Comparison of ENCODE assay signal across 29 cellular contexts in the genomic region with DNA sequence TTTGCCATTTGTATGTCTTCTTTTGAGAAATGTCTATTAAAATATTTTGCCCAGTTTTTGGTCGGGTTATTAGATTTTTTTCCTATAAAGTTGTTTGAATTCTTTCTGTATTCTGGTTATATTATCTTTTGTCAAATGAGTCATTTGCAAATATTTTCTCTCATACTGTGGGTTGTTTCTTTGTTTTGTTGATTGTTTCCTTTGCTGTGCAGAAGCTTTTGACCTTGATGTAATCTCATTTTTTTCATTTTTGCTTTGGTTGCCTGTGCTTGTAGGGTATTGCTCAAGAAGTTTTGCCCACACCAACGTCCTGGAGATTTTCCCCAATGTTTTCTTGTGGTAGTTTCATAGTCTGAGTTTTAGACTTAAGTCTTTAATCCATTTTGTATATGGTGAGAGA.
"Had no signal": no experiment of that assay in that cellular context is flagged by ENCODE, and none has a peak within 500 bp of the region (broad histone marks: within the 10 kb centered on the region; RNA-seq: fewer than 3 reads in every experiment).

No MANE protein-coding gene starts in this region.

- H3K4me3 Mint-ChIP-seq: dendritic cell treated with granulocyte-macrophage colony-stimulating factor and Interleukin-4, amounts not matched to agents 40 ng/mL and 50 ng/mL, for 4 days; effector memory CD8-positive, alpha-beta T cell; endodermal cell had no signal

- H3K27me3 ChIP-seq: colonic mucosa, dorsolateral prefrontal cortex, esophagus muscularis mucosa, esophagus squamous epithelium, foreskin keratinocyte, gastrocnemius medialis, gastroesophageal sphincter, heart left ventricle, heart right ventricle had no signal

- H3K9me3 ChIP-seq: colonic mucosa, esophagus squamous epithelium, gastrocnemius medialis, gastroesophageal sphincter had no signal

- ATAC-seq: effector memory CD8-positive, alpha-beta T cell; esophagus mucosa; foreskin keratinocyte; gastrocnemius medialis; gastroesophageal sphincter; heart left ventricle; heart right ventricle had no signal

- H3K36me3 ChIP-seq: colonic mucosa, esophagus muscularis mucosa, esophagus squamous epithelium, gastrocnemius medialis, gastroesophageal sphincter, heart left ventricle, heart right ventricle had no signal

- DNase-seq: colonic mucosa; cortex of kidney; dermis blood vessel endothelial cell; dorsolateral prefrontal cortex; effector CD4-positive, alpha-beta T cell; effector CD8-positive, alpha-beta T cell; effector memory CD4-positive, alpha-beta T cell; effector memory CD8-positive, alpha-beta T cell; endodermal cell; erythroblast; esophagus squamous epithelium; foreskin fibroblast; foreskin keratinocyte; foreskin melanocyte; gastrocnemius medialis; glutamatergic neuron; head of caudate nucleus; heart left ventricle; heart right ventricle had no signal

- H3K27me3 Mint-ChIP-seq: dendritic cell treated with granulocyte-macrophage colony-stimulating factor and Interleukin-4, amounts not matched to agents 40 ng/mL and 50 ng/mL, for 4 days; effector memory CD8-positive, alpha-beta T cell had no signal

- H3K27ac ChIP-seq: colonic mucosa, coronary artery, dorsolateral prefrontal cortex, epithelial cell of prostate, esophagus muscularis mucosa, esophagus squamous epithelium, foreskin keratinocyte, gastrocnemius medialis, gastroesophageal sphincter, heart left ventricle, heart right ventricle had no signal

- FAIRE-seq: colon, endometrium, endothelial cell of umbilical vein, frontal cortex had no signal

- H3K4me3 ChIP-seq: colonic mucosa, coronary artery, dorsolateral prefrontal cortex, esophagus muscularis mucosa, esophagus squamous epithelium, gastrocnemius medialis, gastroesophageal sphincter, heart left ventricle, heart right ventricle had no signal

- H3K4me1 Mint-ChIP-seq: endodermal cell had no signal

- H3K27ac Mint-ChIP-seq: dendritic cell treated with granulocyte-macrophage colony-stimulating factor and Interleukin-4, amounts not matched to agents 40 ng/mL and 50 ng/mL, for 4 days; effector memory CD8-positive, alpha-beta T cell; endodermal cell had no signal

- H3K4me1 ChIP-seq: colonic mucosa, esophagus muscularis mucosa, esophagus squamous epithelium, foreskin keratinocyte, gastrocnemius medialis, gastroesophageal sphincter, heart left ventricle, heart right ventricle had no signal
